In the genomic region with DNA sequence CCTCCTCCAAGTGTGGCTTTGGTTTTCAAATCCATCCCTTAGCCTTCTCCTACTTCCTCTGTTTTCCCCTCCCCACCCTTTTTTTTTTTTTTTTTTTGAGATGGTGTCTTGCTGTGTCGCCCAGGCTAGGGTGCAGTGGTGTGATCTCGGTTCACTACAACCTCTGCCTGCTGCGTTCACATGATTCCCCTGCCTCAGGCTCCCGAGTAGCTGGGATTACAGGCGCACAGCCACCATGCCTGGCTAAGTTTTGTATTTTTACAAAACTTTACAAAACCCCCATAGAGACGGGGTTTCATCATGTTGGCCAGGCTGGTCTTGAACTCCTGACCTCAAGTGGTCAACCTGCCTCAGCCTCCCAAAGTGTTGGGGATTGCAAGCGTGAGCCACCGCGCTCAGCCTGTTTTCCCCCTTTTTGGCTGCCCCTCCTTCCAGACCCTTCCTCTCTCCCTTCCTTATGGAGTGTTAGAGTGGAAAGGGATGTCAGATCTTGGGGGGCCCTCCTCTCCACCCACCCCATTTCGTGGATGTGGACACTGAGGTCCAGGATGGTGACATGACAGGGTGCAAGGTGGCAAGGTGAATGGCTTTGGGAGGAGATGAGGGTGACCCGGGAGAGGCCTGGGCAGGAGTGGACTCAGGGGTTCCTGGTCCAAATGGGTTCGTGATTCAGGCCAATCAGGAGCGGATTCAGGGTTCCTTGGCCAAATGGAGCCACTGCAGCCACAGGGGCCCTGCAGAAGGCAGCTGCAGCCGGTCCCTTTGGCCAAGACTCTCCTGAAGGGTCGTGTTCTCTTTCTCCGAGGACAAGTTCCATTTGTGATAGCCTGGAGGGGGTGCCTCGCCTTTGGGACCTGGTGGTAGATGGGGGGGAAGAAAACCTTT, we compare ENCODE assay signal across 1 cellular context.
TF ChIP-seq lines count a peak whose summit lies in the region.

No MANE protein-coding gene starts in this region.

TF ChIP-seq in H1, 55 proteins besides CTCF, POLR2A, EP300 and RAD21:
- TF ChIP-seq MAFK (IDR thresholded peaks at IDR 0.05; ENCODE audit: low read depth, low read length): no peak
- no peak for TF ChIP-seq ASH2L (IDR thresholded peaks at IDR 0.05; ENCODE audit: low read length)
- TF ChIP-seq POU5F1 (IDR thresholded peaks at IDR 0.05; ENCODE audit: low read depth, low read length): no peak
- TF ChIP-seq SAP30 (IDR thresholded peaks at IDR 0.05; ENCODE audit: insufficient read depth, insufficient replicate concordance, low read length): no peak
- TF ChIP-seq SUZ12 (IDR thresholded peaks at IDR 0.05; ENCODE audit: low read length): no peak
- TF ChIP-seq BACH1 (IDR thresholded peaks at IDR 0.05; ENCODE audit: low read length): no peak
- TF ChIP-seq CHD1 (IDR thresholded peaks at IDR 0.05; ENCODE audit: low read depth, low read length): no peak
- no peak for TF ChIP-seq EGR1 (IDR thresholded peaks at IDR 0.05; ENCODE audit: borderline replicate concordance, low read depth, low read length)
- no peak for TF ChIP-seq GTF2F1 (IDR thresholded peaks at IDR 0.05; ENCODE audit: borderline replicate concordance, low read depth, low read length)
- no peak for TF ChIP-seq KDM4A (IDR thresholded peaks at IDR 0.05; ENCODE audit: low read depth, low read length, severe bottlenecking)
- no peak for TF ChIP-seq HDAC2 (IDR thresholded peaks at IDR 0.05; ENCODE audit: borderline replicate concordance in 1 of 2, low read depth in 2 of 2, low read length in 2 of 2)
- TF ChIP-seq, protein P1, sequence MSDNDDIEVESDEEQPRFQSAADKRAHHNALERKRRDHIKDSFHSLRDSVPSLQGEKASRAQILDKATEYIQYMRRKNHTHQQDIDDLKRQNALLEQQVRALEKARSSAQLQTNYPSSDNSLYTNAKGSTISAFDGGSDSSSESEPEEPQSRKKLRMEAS (IDR thresholded peaks at IDR 0.05): no peak
- no peak for TF ChIP-seq HDAC6 (IDR thresholded peaks at IDR 0.05; ENCODE audit: low read depth, low read length)
- no peak for TF ChIP-seq SIRT6 (IDR thresholded peaks at IDR 0.05; ENCODE audit: low read length)
- TF ChIP-seq JUND (IDR thresholded peaks at IDR 0.05; ENCODE audit: low read length): no peak
- no peak for TF ChIP-seq TBP (IDR thresholded peaks at IDR 0.05; ENCODE audit: low read depth, low read length)
- TF ChIP-seq CTBP2 (IDR thresholded peaks at IDR 0.05; ENCODE audit: borderline replicate concordance, insufficient read depth, insufficient read length, low read length): no peak
TF ChIP-seq in H1: peak in this region for 0.
